In the genomic region with DNA sequence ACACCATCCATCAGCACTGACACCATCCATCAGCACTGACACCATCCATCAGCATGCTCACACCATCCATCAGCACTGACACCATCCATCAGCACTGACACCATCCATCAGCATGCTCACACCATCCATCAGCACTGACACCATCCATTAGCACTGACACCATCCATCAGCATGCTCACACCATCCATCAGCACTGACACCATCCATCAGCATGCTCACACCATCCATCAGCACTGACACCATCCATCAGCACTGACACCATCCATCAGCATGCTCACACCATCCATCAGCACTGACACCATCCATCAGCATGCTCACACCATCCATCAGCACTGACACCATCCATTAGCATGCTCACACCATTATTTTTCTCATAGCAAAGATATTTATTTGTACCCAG, we compare ENCODE assay signal across 4 cellular contexts. TPM values are rescaled to one million over a fixed set of nuclear protein-coding genes. Genes with fewer than 3 reads are reported as not detected.
"Had no signal": no experiment of that assay in that cellular context is flagged by ENCODE, and none has a peak within 500 bp of the region (broad histone marks: within the 10 kb centered on the region; RNA-seq: fewer than 3 reads in every experiment).

No MANE protein-coding gene starts in this region.

RNA-seq across cellular contexts. Expression of a gene that starts 48.3 kb away (rescaled TPM):
- total RNA-seq: lung microvascular endothelial cell, myocyte had no signal
- polyA plus RNA-seq: keratinocyte, mammary epithelial cell had no signal
